In genomic region chr14:93115069-93115919, GRCh38 we compare ENCODE assay signal across 1 cellular context.
A peak's percentile ranks its signal among the peaks of the same experiment; 100 is the strongest.
TF ChIP-seq lines count a peak whose summit lies in the region.

No MANE protein-coding gene starts in this region.

TF ChIP-seq in K562, 482 proteins besides CTCF, POLR2A, EP300 and RAD21 (continued from another document):
- TF ChIP-seq, protein P1, sequence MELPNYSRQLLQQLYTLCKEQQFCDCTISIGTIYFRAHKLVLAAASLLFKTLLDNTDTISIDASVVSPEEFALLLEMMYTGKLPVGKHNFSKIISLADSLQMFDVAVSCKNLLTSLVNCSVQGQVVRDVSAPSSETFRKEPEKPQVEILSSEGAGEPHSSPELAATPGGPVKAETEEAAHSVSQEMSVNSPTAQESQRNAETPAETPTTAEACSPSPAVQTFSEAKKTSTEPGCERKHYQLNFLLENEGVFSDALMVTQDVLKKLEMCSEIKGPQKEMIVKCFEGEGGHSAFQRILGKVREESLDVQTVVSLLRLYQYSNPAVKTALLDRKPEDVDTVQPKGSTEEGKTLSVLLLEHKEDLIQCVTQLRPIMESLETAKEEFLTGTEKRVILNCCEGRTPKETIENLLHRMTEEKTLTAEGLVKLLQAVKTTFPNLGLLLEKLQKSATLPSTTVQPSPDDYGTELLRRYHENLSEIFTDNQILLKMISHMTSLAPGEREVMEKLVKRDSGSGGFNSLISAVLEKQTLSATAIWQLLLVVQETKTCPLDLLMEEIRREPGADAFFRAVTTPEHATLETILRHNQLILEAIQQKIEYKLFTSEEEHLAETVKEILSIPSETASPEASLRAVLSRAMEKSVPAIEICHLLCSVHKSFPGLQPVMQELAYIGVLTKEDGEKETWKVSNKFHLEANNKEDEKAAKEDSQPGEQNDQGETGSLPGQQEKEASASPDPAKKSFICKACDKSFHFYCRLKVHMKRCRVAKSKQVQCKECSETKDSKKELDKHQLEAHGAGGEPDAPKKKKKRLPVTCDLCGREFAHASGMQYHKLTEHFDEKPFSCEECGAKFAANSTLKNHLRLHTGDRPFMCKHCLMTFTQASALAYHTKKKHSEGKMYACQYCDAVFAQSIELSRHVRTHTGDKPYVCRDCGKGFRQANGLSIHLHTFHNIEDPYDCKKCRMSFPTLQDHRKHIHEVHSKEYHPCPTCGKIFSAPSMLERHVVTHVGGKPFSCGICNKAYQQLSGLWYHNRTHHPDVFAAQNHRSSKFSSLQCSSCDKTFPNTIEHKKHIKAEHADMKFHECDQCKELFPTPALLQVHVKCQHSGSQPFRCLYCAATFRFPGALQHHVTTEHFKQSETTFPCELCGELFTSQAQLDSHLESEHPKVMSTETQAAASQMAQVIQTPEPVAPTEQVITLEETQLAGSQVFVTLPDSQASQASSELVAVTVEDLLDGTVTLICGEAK (IDR thresholded peaks at IDR 0.05), result no peak
- TF ChIP-seq, protein P1 (CRISPR knock-in tag; IDR thresholded peaks at IDR 0.05), result no peak
- no peak for TF ChIP-seq ZEB2 (IDR thresholded peaks at IDR 0.05)
- no peak for TF ChIP-seq KHSRP (IDR thresholded peaks at IDR 0.05)
- TF ChIP-seq KDM5B (IDR thresholded peaks at IDR 0.05; ENCODE audit: insufficient replicate concordance, low read depth, low read length), result peak; percentile 47
- TF ChIP-seq NR4A1 (CRISPR knock-in tag; IDR thresholded peaks at IDR 0.05), result no peak
- TF ChIP-seq NR4A1 (tag; IDR thresholded peaks at IDR 0.05), result no peak
- TF ChIP-seq KDM1A (IDR thresholded peaks at IDR 0.05), result no peak
- no peak for TF ChIP-seq ZC3H8 (IDR thresholded peaks at IDR 0.05)
- TF ChIP-seq NFE2L1 (tag; IDR thresholded peaks at IDR 0.05; ENCODE audit: borderline replicate concordance, low read depth), result no peak
- no peak for TF ChIP-seq SAFB2 (IDR thresholded peaks at IDR 0.05; ENCODE audit: borderline replicate concordance, low read depth, low read length, severe bottlenecking)
- TF ChIP-seq ATF1 (CRISPR knock-in tag; IDR thresholded peaks at IDR 0.05), result no peak
- no peak for TF ChIP-seq ATF1 (tag; IDR thresholded peaks at IDR 0.05)
- no peak for TF ChIP-seq E2F3 (CRISPR knock-in tag; IDR thresholded peaks at IDR 0.05)
- no peak for TF ChIP-seq CLOCK (CRISPR knock-in tag; IDR thresholded peaks at IDR 0.05; ENCODE audit: borderline replicate concordance)
- TF ChIP-seq MAZ (CRISPR knock-in tag; conservative IDR thresholded peaks at IDR 0.05 in 1 of 2, IDR thresholded peaks at IDR 0.05 in 1 of 2), result no peak
- TF ChIP-seq ZNF282 (CRISPR knock-in tag; IDR thresholded peaks at IDR 0.05), result no peak
- TF ChIP-seq CREM (IDR thresholded peaks at IDR 0.05; ENCODE audit: low read depth), result no peak
- TF ChIP-seq CTBP1 (IDR thresholded peaks at IDR 0.05; ENCODE audit: borderline replicate concordance), result peak; percentile 77
- no peak for TF ChIP-seq PRPF4 (IDR thresholded peaks at IDR 0.05; ENCODE audit: insufficient read depth, low read depth, low read length, poor library complexity, severe bottlenecking)
- TF ChIP-seq TAF15 (IDR thresholded peaks at IDR 0.05; ENCODE audit: low read depth, low read length), result no peak
- TF ChIP-seq TARDBP (IDR thresholded peaks at IDR 0.05), result no peak
- TF ChIP-seq SOX6 (IDR thresholded peaks at IDR 0.05), result no peak
- TF ChIP-seq TCF3 (CRISPR knock-in tag; IDR thresholded peaks at IDR 0.05), result no peak
- TF ChIP-seq MTA3 (IDR thresholded peaks at IDR 0.05; ENCODE audit: borderline replicate concordance), result no peak
- no peak for TF ChIP-seq SNAPC5 (CRISPR knock-in tag; IDR thresholded peaks at IDR 0.05)
